Comparison of ENCODE assay signal across 8 cellular contexts in the genomic region with DNA sequence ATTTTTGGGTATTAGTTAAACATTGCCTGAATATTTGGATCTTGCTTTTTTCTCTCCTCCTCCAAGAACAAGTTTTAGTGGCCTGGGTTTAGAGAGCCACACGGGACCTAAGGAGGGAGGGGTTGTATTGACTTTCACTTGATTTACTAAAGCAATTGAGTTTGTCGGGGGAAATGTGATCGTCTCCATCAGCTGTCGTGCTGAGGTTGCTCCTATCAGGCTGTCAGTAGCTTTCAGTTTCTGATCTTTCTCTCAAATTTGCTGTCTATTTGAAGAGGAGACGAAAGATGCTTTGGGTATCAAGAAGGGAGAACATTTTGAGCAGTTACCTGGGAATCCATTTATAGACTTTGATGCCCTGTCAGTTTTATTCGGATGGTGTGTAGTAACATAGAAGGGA.
DNase-seq lines count a peak whose midpoint lies in the region; ATAC-seq, FAIRE-seq and TF ChIP-seq lines count a peak whose summit lies in the region.

No MANE protein-coding gene starts in this region.

- H3K4me1 ChIP-seq in endocrine pancreas (ENCODE audit: control insufficient read depth, insufficient read depth, low read length) (peaks cover 13% of the 10 kb centered on the region), small intestine (ENCODE audit: control insufficient read depth in 2 of 2, insufficient read depth in 1 of 2, low read depth in 1 of 2, low read length in 1 of 2) (peaks cover 0 to 6% of the 10 kb centered on the region in 2 donors)

- H3K9ac ChIP-seq in endocrine pancreas (ENCODE audit: control insufficient read depth, insufficient read depth, low read length), result no peak overlapping the region

- H3K27me3 ChIP-seq in endocrine pancreas (ENCODE audit: control insufficient read depth, insufficient read depth, low read length) (no peaks in the 10 kb centered on the region), small intestine (ENCODE audit: control insufficient read depth in 2 of 2, insufficient read depth in 2 of 2, low read length in 2 of 2) (no peaks in the 10 kb centered on the region)

- peak; percentile 80 for ATAC-seq in GM19452 (IDR thresholded peaks at IDR 0.05; ENCODE audit: unreplicated experiment)
- ATAC-seq in HG03108 (IDR thresholded peaks at IDR 0.05; ENCODE audit: unreplicated experiment), result peak; percentile 48
- no peak for ATAC-seq in HG02970 (IDR thresholded peaks at IDR 0.05; ENCODE audit: low FRiP score, unreplicated experiment)

- no peak for FAIRE-seq in small intestine (lab: Jason Lieb, UNC)

- H3K9me3 ChIP-seq in endocrine pancreas (ENCODE audit: control insufficient read depth, low read length) (no peaks in the 10 kb centered on the region), small intestine (ENCODE audit: control insufficient read depth, low read depth) (no peaks in the 10 kb centered on the region)

- peak; percentile 49 for DNase-seq in GM10248 (ENCODE audit: extremely low spot score)
- no peak for DNase-seq in NCI-H524 treated with DMSO at 0.1 percent for 48 hours (lab: John Stamatoyannopoulos, UW)
- no peak for DNase-seq in stimulated activated CD4-positive, alpha-beta T cell treated with anti-CD3 and anti-CD28 coated beads, Interleukin-1b, Interleukin-23, amount 100 ng/mL, for 48 hours
- no peak for DNase-seq in small intestine

- H3K36me3 ChIP-seq in endocrine pancreas (ENCODE audit: control insufficient read depth, insufficient read depth, low read length) (no peaks in the 10 kb centered on the region), small intestine (ENCODE audit: control insufficient read depth in 2 of 2, insufficient read depth in 2 of 2, low read length in 2 of 2) (no peaks in the 10 kb centered on the region)

- H3K27ac ChIP-seq in small intestine (ENCODE audit: low read depth in 1 of 2, low read length in 1 of 2), result no peak overlapping the region

- H3K4me3 ChIP-seq in endocrine pancreas (ENCODE audit: control insufficient read depth, insufficient read depth, low read length), result peak overlapping the region; percentile 87
- no peak overlapping the region for H3K4me3 ChIP-seq in small intestine (ENCODE audit: low read depth in 1 of 2, low read length in 2 of 2)

- CTCF ChIA-PET in GM10248 (lab: Yijun Ruan, JAX), result interaction anchor here (1.0 to 1.4 kb wide), 8 partner anchors 11 to 119 kb away, joined by 3 to 4 read pairs (median 3); no protein-coding TSS in a partner anchor

- 41 to 68% (median 48%) methylated on average over 6 of the region's 6 CpGs for WGBS in small intestine, 3 donors

- POLR2A ChIA-PET in GM10248 (lab: Yijun Ruan, JAX), result no interaction called here

- TF ChIP-seq CTCF in GM10248 (IDR thresholded peaks at IDR 0.05; ENCODE audit: control extremely low read depth, extremely low read depth, low read depth, missing control alignments), result no peak
